Comparison of ENCODE assay signal across 22 cellular contexts in genomic region chr4:102665527-102665926, GRCh38.
DNase-seq lines count a peak whose midpoint lies in the region; ATAC-seq and TF ChIP-seq lines count a peak whose summit lies in the region.
"Had no signal": no experiment of that assay in that cellular context is flagged by ENCODE, and none has a peak within 500 bp of the region (broad histone marks: within the 10 kb centered on the region; RNA-seq: fewer than 3 reads in every experiment).

No MANE protein-coding gene starts in this region.

- H3K9me3 ChIP-seq in osteoblast (ENCODE audit: low read depth, low read length) (no peaks in the 10 kb centered on the region), left lung (no peaks in the 10 kb centered on the region)
- H3K9me3 ChIP-seq: BLaER1, MG63, mucosa of descending colon, neutrophil, suprapubic skin, vagina had no signal

- H3K27ac ChIP-seq in osteoblast (ENCODE audit: low read depth, low read length) (no peak overlapping the region), left lung (no peak overlapping the region)
- H3K27ac ChIP-seq: BLaER1, neutrophil, suprapubic skin, vagina had no signal

- H3K27me3 ChIP-seq in osteoblast (ENCODE audit: insufficient read depth, low read length) (no peaks in the 10 kb centered on the region), left lung (no peaks in the 10 kb centered on the region)
- H3K27me3 ChIP-seq: BLaER1, MG63, neutrophil, suprapubic skin, vagina had no signal

- intact Hi-C loops in left lung (cut with DNase I) = no loop called here

- H3K4me3 ChIP-seq in osteoblast (ENCODE audit: insufficient read depth, low read length) (no peak overlapping the region), left lung (no peak overlapping the region)
- H3K4me3 ChIP-seq: BLaER1, MG63, mucosa of descending colon, suprapubic skin, vagina had no signal

- no peak overlapping the region for H2AFZ ChIP-seq in osteoblast (ENCODE audit: low read length)

- H3K79me2 ChIP-seq in osteoblast (ENCODE audit: insufficient read depth, low read length) = no peaks in the 10 kb centered on the region

- H3K36me3 ChIP-seq in osteoblast (ENCODE audit: insufficient read depth, low read length) (no peaks in the 10 kb centered on the region), left lung (peaks cover 0 to 74% of the 10 kb centered on the region in 2 donors)
- H3K36me3 ChIP-seq: MG63 had no signal

- DNase-seq in NCI-H510A treated with DMSO at 0.1 percent for 48 hours (lab: John Stamatoyannopoulos, UW) (peak; percentile 15), NCI-H510A (lab: John Stamatoyannopoulos, UW) (no peak), NCI-H748 treated with DMSO at 0.1 percent for 48 hours (lab: John Stamatoyannopoulos, UW) (peak; percentile 49), cerebellum (ENCODE audit: low spot score) (peak; percentile 23), osteoblast (ENCODE audit: insufficient read length, low spot score, missing footprints) (peak; percentile 78), NCI-H1092 (lab: John Stamatoyannopoulos, UW) (no peak), left lung (no peak)
- DNase-seq: activated B cell treated with CpG ODN at 0.5 μM for 24 hours; activated CD8-positive, alpha-beta T cell treated with anti-CD3 and anti-CD28 coated beads, Interleukin-2, amount 10 ng/mL, durations not matched to agents 7 days and 5 days; GDM1; H7; MG63; mucosa of descending colon; NCI-H2081; NCI-H526; OCI-M1 had no signal

- no peak overlapping the region for H3K4me2 ChIP-seq in osteoblast (ENCODE audit: insufficient read depth, low read length)
- H3K4me2 ChIP-seq: BLaER1 had no signal

- TF ChIP-seq CTCF in osteoblast (IDR thresholded peaks at IDR 0.05; ENCODE audit: extremely low read depth, low read depth, low read length) (no peak), left lung (IDR thresholded peaks at IDR 0.05) (no peak)

- no peaks in the 10 kb centered on the region for H4K20me1 ChIP-seq in osteoblast (ENCODE audit: insufficient read depth, low read length)
- H4K20me1 ChIP-seq: BLaER1 had no signal

- ATAC-seq in left lung = no peak
- ATAC-seq in HG02623 (IDR thresholded peaks at IDR 0.05; ENCODE audit: unreplicated experiment) = no peak
- ATAC-seq: activated CD8-positive, alpha-beta T cell treated with anti-CD3 and anti-CD28 coated beads, Interleukin-2, amount 10 ng/mL, durations not matched to agents 7 days and 5 days; left lobe of liver; mucosa of descending colon had no signal

- H3K4me1 ChIP-seq in osteoblast (ENCODE audit: insufficient read depth, low read length) = peaks cover 20% of the 10 kb centered on the region
- no peaks in the 10 kb centered on the region for H3K4me1 ChIP-seq in left lung
- H3K4me1 ChIP-seq: suprapubic skin, vagina had no signal

Comparison
In these comparisons a context has a peak if more than half of its experiments do, and no peak if none do; other contexts are left out.
1. DNase-seq: peak in NCI-H510A treated with DMSO at 0.1 percent for 48 hours (single experiment), NCI-H748 treated with DMSO at 0.1 percent for 48 hours (single experiment), cerebellum (single experiment) and osteoblast (single experiment); none in NCI-H510A (single experiment), NCI-H1092 (single experiment) and left lung (0 of 2).